Comparison of ENCODE assay signal across 2 cellular contexts in the genomic region with DNA sequence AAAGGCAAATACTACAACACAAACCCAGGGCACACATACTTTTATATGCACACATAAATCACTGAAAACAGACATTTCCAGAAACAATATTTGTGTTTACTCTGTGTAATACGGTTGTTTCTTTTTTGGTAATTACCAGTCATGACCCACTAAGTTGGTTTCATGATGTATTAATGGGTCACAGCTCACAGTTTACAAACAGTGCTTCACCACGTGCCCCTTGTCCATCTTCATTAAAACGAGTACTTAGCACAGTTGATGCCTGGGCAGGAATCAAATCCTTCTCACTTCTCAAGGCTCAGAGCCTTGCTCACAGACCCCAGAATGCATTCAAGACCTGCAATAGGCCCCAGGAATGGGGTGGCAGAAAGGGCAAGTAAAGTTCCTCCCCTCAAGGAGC.
TF ChIP-seq lines count a peak whose summit lies in the region.

No MANE protein-coding gene starts in this region.

TF ChIP-seq in GM23338, 12 proteins besides CTCF, POLR2A, EP300 and RAD21:
- TF ChIP-seq ZNF114 (CRISPR knock-in tag; IDR thresholded peaks at IDR 0.05) (no peak), STAT1 (IDR thresholded peaks at IDR 0.05; ENCODE audit: unreplicated experiment) (no peak), NANOG (IDR thresholded peaks at IDR 0.05; ENCODE audit: borderline replicate concordance) (no peak), EZH2 (IDR thresholded peaks at IDR 0.05; ENCODE audit: low read depth, unreplicated experiment) (no peak), POLR2AphosphoS5 (IDR thresholded peaks at IDR 0.05; ENCODE audit: low read depth) (no peak), ZNF462 (CRISPR knock-in tag; IDR thresholded peaks at IDR 0.05) (no peak)

TF ChIP-seq in IMR-90, 13 proteins besides CTCF, POLR2A, EP300 and RAD21:
- TF ChIP-seq NFE2L2 (IDR thresholded peaks at IDR 0.05; ENCODE audit: low read depth, low read length) (no peak), RCOR1 (IDR thresholded peaks at IDR 0.05; ENCODE audit: insufficient replicate concordance, low read length) (no peak), MAFK (IDR thresholded peaks at IDR 0.05; ENCODE audit: low read depth, low read length) (no peak), ELK1 (IDR thresholded peaks at IDR 0.05; ENCODE audit: borderline replicate concordance, low read depth, low read length) (no peak), CHD1 (IDR thresholded peaks at IDR 0.05; ENCODE audit: low read depth, low read length) (no peak), RFX5 (IDR thresholded peaks at IDR 0.05; ENCODE audit: low read depth, low read length) (no peak), BHLHE40 (IDR thresholded peaks at IDR 0.05; ENCODE audit: low read depth, low read length) (no peak), CEBPB (IDR thresholded peaks at IDR 0.05; ENCODE audit: low read depth, low read length) (no peak), SMC3 (IDR thresholded peaks at IDR 0.05; ENCODE audit: low read depth, low read length) (no peak), FOS (IDR thresholded peaks at IDR 0.05; ENCODE audit: low read depth, low read length) (no peak), MAZ (IDR thresholded peaks at IDR 0.05; ENCODE audit: borderline replicate concordance, low read depth, low read length) (no peak), MXI1 (IDR thresholded peaks at IDR 0.05; ENCODE audit: borderline replicate concordance, low read depth, low read length) (no peak)
- TF ChIP-seq, protein P1, sequence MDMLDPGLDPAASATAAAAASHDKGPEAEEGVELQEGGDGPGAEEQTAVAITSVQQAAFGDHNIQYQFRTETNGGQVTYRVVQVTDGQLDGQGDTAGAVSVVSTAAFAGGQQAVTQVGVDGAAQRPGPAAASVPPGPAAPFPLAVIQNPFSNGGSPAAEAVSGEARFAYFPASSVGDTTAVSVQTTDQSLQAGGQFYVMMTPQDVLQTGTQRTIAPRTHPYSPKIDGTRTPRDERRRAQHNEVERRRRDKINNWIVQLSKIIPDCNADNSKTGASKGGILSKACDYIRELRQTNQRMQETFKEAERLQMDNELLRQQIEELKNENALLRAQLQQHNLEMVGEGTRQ (IDR thresholded peaks at IDR 0.05; ENCODE audit: low read depth, low read length) = no peak
TF ChIP-seq in IMR-90: peak in this region for 0.
